8 cellular contexts compared by ENCODE assay signal in the genomic region with DNA sequence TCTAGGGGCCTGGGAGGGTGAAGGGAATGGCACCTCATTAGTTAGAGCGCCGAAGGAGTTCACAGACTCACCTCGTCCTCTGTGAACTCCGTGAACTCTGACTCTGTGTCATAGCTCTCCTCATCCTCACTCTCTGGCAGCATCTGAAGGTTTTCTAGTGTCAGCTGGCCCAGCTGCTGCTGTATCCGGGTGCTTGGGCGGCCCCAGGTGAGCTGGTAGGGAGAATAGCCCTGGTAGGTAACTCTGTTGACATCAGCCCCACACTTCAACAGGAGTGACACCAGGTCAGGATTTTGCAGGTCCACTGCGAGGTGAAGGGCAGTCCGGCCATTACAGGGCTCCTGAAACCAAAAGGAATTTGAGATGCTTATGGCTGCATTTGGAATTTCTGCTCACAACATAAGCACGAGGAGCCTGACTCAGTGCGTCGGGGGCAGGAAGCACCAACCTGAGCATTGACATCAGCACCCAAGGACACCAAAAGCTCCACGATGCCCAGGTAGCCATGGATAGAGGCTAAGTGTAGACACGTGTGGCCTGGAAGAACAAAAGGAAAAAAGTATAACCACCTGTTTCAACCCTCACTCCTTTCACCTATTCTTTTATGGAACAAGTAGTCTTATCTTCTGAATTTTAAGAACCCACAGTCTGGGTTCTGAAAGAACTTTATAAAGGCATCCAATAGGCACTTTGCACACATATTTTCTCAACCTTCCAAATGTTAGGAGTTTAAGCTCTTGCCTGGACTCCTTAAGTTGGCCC. TPM values are rescaled to one million over a fixed set of nuclear protein-coding genes. Genes with fewer than 3 reads are reported as not detected.
DNase-seq lines count a peak whose midpoint lies in the region; ATAC-seq lines count a peak whose summit lies in the region.

No MANE protein-coding gene starts in this region.

- peak overlapping the region; percentile 91 for H3K4me3 ChIP-seq in adipocyte (ENCODE audit: low read length)

- peak; percentile 8 for ATAC-seq in left colon
- ATAC-seq in HG03571 (IDR thresholded peaks at IDR 0.05; ENCODE audit: unreplicated experiment): no peak

- H3K4me1 ChIP-seq in adipocyte (ENCODE audit: control insufficient read depth, insufficient read depth, low read length): peaks cover 55% of the 10 kb centered on the region

- H3K27me3 ChIP-seq in adipocyte (replicated peaks; ENCODE audit: control insufficient read depth, insufficient read depth, low read length): no peaks in the 10 kb centered on the region

- DNase-seq in DMS53 (lab: John Stamatoyannopoulos, UW) (peak; percentile 13), DMS53 treated with DMSO at 0.1 percent for 48 hours (lab: John Stamatoyannopoulos, UW; ENCODE audit: unreplicated experiment) (no peak), adipocyte (ENCODE audit: low read depth) (no peak), left colon (peak in 1 of 2 donors; percentile 46), NOMO-1 treated with DMSO at 0.1 percent for 48 hours (lab: John Stamatoyannopoulos, UW; ENCODE audit: unreplicated experiment) (no peak), SK-N-DZ (ENCODE audit: low spot score) (no peak)
- peak; percentile 34 to 72 (median 43) for DNase-seq in stimulated activated naive CD4-positive, alpha-beta T cell (lab: John Stamatoyannopoulos, UW)

- peaks cover 38% of the 10 kb centered on the region for H3K36me3 ChIP-seq in adipocyte (ENCODE audit: control insufficient read depth, insufficient read depth, low read length, severe bottlenecking)

- H3K9me3 ChIP-seq in adipocyte (ENCODE audit: control insufficient read depth, low read length): no peaks in the 10 kb centered on the region

- peak overlapping the region; percentile 94 for H3K9ac ChIP-seq in adipocyte (ENCODE audit: low read length)

- intact Hi-C loops in left colon (cut with DNase I, micrococcal nuclease): loop anchor here (5.0 to 10.0 kb wide), 2 partner anchors 60 to 118 kb away; no protein-coding TSS in a partner anchor

RNA-seq across cellular contexts. Expression of gene NFKBIA, which starts 2.0 kb away (rescaled TPM):
- total RNA-seq in left colon: 100 to 1,000 TPM; 150 to 193 TPM
- 39.1 and 52.8 TPM in 2 replicates for polyA plus RNA-seq in SK-N-DZ (2014; cell fraction: cytosol; rRNA removed)
- polyA plus RNA-seq in SK-N-DZ (2014; cell fraction: nucleus; rRNA removed): 109 and 143 TPM in 2 replicates

Comparison
In these comparisons a context has a peak if more than half of its experiments do, and no peak if none do; other contexts are left out.
1. DNase-seq: peak in DMS53 (single experiment) and stimulated activated naive CD4-positive, alpha-beta T cell (6 of 6); none in DMS53 treated with DMSO at 0.1 percent for 48 hours (single experiment), adipocyte (single experiment), NOMO-1 treated with DMSO at 0.1 percent for 48 hours (single experiment) and SK-N-DZ (single experiment).